1 cellular context compared by ENCODE assay signal in the genomic region with DNA sequence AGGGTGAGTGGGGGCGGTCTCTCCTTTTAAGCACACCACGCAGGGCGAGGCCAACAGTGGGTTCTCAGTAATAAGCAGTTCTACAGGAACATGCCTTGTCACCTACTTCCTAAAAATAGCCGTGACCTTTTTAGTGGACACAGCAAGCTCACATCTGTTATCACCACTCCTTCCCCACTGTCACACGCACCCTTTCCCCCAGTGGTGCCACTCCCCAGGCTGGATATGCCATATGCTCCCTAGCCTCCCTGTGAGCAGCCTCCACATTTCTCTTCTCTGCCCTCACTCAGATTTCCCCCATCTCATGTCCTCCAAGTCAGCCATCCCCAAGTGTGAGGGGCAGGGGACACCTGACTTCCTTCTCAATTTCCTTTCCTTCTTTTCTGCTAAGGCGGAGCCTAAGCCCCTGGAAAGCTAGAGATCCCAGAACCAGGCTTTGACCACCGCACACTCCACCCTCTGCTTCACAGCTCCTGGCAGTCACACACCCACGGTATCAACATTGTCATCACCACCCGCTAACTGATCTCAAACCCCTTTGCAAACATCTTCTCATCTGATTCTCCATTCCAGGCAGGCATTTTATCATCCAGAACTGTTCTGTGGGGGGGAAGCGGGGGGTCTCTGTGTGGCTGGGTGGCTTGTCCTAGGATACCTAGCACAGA.
TF ChIP-seq lines count a peak whose summit lies in the region.

No MANE protein-coding gene starts in this region.

TF ChIP-seq in K562, 482 proteins besides CTCF, POLR2A, EP300 and RAD21 (continued from another document):
- TF ChIP-seq, protein P1, sequence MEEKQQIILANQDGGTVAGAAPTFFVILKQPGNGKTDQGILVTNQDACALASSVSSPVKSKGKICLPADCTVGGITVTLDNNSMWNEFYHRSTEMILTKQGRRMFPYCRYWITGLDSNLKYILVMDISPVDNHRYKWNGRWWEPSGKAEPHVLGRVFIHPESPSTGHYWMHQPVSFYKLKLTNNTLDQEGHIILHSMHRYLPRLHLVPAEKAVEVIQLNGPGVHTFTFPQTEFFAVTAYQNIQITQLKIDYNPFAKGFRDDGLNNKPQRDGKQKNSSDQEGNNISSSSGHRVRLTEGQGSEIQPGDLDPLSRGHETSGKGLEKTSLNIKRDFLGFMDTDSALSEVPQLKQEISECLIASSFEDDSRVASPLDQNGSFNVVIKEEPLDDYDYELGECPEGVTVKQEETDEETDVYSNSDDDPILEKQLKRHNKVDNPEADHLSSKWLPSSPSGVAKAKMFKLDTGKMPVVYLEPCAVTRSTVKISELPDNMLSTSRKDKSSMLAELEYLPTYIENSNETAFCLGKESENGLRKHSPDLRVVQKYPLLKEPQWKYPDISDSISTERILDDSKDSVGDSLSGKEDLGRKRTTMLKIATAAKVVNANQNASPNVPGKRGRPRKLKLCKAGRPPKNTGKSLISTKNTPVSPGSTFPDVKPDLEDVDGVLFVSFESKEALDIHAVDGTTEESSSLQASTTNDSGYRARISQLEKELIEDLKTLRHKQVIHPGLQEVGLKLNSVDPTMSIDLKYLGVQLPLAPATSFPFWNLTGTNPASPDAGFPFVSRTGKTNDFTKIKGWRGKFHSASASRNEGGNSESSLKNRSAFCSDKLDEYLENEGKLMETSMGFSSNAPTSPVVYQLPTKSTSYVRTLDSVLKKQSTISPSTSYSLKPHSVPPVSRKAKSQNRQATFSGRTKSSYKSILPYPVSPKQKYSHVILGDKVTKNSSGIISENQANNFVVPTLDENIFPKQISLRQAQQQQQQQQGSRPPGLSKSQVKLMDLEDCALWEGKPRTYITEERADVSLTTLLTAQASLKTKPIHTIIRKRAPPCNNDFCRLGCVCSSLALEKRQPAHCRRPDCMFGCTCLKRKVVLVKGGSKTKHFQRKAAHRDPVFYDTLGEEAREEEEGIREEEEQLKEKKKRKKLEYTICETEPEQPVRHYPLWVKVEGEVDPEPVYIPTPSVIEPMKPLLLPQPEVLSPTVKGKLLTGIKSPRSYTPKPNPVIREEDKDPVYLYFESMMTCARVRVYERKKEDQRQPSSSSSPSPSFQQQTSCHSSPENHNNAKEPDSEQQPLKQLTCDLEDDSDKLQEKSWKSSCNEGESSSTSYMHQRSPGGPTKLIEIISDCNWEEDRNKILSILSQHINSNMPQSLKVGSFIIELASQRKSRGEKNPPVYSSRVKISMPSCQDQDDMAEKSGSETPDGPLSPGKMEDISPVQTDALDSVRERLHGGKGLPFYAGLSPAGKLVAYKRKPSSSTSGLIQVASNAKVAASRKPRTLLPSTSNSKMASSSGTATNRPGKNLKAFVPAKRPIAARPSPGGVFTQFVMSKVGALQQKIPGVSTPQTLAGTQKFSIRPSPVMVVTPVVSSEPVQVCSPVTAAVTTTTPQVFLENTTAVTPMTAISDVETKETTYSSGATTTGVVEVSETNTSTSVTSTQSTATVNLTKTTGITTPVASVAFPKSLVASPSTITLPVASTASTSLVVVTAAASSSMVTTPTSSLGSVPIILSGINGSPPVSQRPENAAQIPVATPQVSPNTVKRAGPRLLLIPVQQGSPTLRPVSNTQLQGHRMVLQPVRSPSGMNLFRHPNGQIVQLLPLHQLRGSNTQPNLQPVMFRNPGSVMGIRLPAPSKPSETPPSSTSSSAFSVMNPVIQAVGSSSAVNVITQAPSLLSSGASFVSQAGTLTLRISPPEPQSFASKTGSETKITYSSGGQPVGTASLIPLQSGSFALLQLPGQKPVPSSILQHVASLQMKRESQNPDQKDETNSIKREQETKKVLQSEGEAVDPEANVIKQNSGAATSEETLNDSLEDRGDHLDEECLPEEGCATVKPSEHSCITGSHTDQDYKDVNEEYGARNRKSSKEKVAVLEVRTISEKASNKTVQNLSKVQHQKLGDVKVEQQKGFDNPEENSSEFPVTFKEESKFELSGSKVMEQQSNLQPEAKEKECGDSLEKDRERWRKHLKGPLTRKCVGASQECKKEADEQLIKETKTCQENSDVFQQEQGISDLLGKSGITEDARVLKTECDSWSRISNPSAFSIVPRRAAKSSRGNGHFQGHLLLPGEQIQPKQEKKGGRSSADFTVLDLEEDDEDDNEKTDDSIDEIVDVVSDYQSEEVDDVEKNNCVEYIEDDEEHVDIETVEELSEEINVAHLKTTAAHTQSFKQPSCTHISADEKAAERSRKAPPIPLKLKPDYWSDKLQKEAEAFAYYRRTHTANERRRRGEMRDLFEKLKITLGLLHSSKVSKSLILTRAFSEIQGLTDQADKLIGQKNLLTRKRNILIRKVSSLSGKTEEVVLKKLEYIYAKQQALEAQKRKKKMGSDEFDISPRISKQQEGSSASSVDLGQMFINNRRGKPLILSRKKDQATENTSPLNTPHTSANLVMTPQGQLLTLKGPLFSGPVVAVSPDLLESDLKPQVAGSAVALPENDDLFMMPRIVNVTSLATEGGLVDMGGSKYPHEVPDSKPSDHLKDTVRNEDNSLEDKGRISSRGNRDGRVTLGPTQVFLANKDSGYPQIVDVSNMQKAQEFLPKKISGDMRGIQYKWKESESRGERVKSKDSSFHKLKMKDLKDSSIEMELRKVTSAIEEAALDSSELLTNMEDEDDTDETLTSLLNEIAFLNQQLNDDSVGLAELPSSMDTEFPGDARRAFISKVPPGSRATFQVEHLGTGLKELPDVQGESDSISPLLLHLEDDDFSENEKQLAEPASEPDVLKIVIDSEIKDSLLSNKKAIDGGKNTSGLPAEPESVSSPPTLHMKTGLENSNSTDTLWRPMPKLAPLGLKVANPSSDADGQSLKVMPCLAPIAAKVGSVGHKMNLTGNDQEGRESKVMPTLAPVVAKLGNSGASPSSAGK (IDR thresholded peaks at IDR 0.05): peak; percentile 17; the same call in 1 of the 2 replicates
- TF ChIP-seq, protein P2, sequence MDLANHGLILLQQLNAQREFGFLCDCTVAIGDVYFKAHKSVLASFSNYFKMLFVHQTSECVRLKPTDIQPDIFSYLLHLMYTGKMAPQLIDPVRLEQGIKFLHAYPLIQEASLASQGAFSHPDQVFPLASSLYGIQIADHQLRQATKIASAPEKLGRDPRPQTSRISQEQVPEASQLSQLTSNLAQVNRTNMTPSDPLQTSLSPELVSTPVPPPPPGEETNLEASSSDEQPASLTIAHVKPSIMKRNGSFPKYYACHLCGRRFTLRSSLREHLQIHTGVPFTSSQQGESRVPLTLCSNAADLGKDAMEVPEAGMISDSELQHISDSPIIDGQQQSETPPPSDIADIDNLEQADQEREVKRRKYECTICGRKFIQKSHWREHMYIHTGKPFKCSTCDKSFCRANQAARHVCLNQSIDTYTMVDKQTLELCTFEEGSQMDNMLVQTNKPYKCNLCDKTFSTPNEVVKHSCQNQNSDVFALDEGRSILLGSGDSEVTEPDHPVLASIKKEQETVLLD (IDR thresholded peaks at IDR 0.05): peak; percentile 80; the same call in 1 of the 2 replicates
- TF ChIP-seq, protein P3, sequence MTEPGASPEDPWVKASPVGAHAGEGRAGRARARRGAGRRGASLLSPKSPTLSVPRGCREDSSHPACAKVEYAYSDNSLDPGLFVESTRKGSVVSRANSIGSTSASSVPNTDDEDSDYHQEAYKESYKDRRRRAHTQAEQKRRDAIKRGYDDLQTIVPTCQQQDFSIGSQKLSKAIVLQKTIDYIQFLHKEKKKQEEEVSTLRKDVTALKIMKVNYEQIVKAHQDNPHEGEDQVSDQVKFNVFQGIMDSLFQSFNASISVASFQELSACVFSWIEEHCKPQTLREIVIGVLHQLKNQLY (CRISPR knock-in tag; conservative IDR thresholded peaks at IDR 0.05): no peak
- 0 out of 4 replicates have a peak, but pooled peaks of 1 of the 2 experiments have one; percentile 7 for TF ChIP-seq SRF (CRISPR knock-in tag; IDR thresholded peaks at IDR 0.05)
- TF ChIP-seq C11orf30 (IDR thresholded peaks at IDR 0.05; ENCODE audit: low read depth): peak; percentile 59; the same call in 1 of the 2 replicates
- TF ChIP-seq, protein P4, sequence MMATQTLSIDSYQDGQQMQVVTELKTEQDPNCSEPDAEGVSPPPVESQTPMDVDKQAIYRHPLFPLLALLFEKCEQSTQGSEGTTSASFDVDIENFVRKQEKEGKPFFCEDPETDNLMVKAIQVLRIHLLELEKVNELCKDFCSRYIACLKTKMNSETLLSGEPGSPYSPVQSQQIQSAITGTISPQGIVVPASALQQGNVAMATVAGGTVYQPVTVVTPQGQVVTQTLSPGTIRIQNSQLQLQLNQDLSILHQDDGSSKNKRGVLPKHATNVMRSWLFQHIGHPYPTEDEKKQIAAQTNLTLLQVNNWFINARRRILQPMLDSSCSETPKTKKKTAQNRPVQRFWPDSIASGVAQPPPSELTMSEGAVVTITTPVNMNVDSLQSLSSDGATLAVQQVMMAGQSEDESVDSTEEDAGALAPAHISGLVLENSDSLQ (IDR thresholded peaks at IDR 0.05): 0 out of 2 replicates have a peak, but pooled peaks have one; percentile 22
- peak; percentile 43; the same call in 1 of the 2 replicates for TF ChIP-seq SP1 (CRISPR knock-in tag; IDR thresholded peaks at IDR 0.05)
- peak; percentile 94 for TF ChIP-seq MEF2D (tag; conservative IDR thresholded peaks at IDR 0.05; ENCODE audit: low read depth)
- TF ChIP-seq TEAD1 (CRISPR knock-in tag; IDR thresholded peaks at IDR 0.05): 0 out of 4 replicates have a peak, but pooled peaks of 1 of the 2 experiments have one; percentile 16
- TF ChIP-seq LEF1 (IDR thresholded peaks at IDR 0.05): peak; percentile 31; the same call in 1 of the 2 replicates
- TF ChIP-seq SREBF2 (CRISPR knock-in tag; IDR thresholded peaks at IDR 0.05): 0 out of 2 replicates have a peak, but pooled peaks have one; percentile 48
- TF ChIP-seq, protein P5, sequence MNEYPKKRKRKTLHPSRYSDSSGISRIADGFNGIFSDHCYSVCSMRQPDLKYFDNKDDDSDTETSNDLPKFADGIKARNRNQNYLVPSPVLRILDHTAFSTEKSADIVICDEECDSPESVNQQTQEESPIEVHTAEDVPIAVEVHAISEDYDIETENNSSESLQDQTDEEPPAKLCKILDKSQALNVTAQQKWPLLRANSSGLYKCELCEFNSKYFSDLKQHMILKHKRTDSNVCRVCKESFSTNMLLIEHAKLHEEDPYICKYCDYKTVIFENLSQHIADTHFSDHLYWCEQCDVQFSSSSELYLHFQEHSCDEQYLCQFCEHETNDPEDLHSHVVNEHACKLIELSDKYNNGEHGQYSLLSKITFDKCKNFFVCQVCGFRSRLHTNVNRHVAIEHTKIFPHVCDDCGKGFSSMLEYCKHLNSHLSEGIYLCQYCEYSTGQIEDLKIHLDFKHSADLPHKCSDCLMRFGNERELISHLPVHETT (CRISPR knock-in tag; conservative IDR thresholded peaks at IDR 0.05 in 1 of 2, IDR thresholded peaks at IDR 0.05 in 1 of 2): peak in 1 of 2 experiments; percentile 32; a peak in 1 of 4 replicates
- peak; percentile 77 for TF ChIP-seq NFE2 (IDR thresholded peaks at IDR 0.05; ENCODE audit: low read depth)
- TF ChIP-seq POU5F1 (IDR thresholded peaks at IDR 0.05; ENCODE audit: borderline replicate concordance, low read depth, low read length, partially characterized antibody): no peak
- TF ChIP-seq CTBP1 (IDR thresholded peaks at IDR 0.05; ENCODE audit: borderline replicate concordance): peak; percentile 26; the same call in 1 of the 2 replicates
- 0 out of 2 replicates have a peak, but pooled peaks have one; percentile 5 for TF ChIP-seq TAL1 (IDR thresholded peaks at IDR 0.05)
- TF ChIP-seq ZNF263 (CRISPR knock-in tag; IDR thresholded peaks at IDR 0.05; ENCODE audit: borderline replicate concordance): no peak
- TF ChIP-seq ZNF146 (CRISPR knock-in tag; IDR thresholded peaks at IDR 0.05; ENCODE audit: unreplicated experiment): no peak
- 0 out of 2 replicates have a peak, but pooled peaks have one; percentile 23 for TF ChIP-seq NR2C1 (IDR thresholded peaks at IDR 0.05)
- peak; percentile 43; the same call in 1 of the 2 replicates for TF ChIP-seq NR2C1 (tag; IDR thresholded peaks at IDR 0.05)
- peak; percentile 92 for TF ChIP-seq MEF2A (IDR thresholded peaks at IDR 0.05; ENCODE audit: control insufficient read depth, low read depth, low read length)
- no peak for TF ChIP-seq ILF3 (IDR thresholded peaks at IDR 0.05; ENCODE audit: borderline replicate concordance)
- TF ChIP-seq CXXC5 (CRISPR knock-in tag; IDR thresholded peaks at IDR 0.05): peak; percentile 16; the same call in 1 of the 2 replicates
- TF ChIP-seq RAD51 (IDR thresholded peaks at IDR 0.05; ENCODE audit: borderline replicate concordance, low read depth): no peak
- 0 out of 2 replicates have a peak, but pooled peaks have one; percentile 22 for TF ChIP-seq SOX6 (IDR thresholded peaks at IDR 0.05)
- TF ChIP-seq ZNF584 (CRISPR knock-in tag; IDR thresholded peaks at IDR 0.05; ENCODE audit: low read depth): no peak
- TF ChIP-seq, protein P6, sequence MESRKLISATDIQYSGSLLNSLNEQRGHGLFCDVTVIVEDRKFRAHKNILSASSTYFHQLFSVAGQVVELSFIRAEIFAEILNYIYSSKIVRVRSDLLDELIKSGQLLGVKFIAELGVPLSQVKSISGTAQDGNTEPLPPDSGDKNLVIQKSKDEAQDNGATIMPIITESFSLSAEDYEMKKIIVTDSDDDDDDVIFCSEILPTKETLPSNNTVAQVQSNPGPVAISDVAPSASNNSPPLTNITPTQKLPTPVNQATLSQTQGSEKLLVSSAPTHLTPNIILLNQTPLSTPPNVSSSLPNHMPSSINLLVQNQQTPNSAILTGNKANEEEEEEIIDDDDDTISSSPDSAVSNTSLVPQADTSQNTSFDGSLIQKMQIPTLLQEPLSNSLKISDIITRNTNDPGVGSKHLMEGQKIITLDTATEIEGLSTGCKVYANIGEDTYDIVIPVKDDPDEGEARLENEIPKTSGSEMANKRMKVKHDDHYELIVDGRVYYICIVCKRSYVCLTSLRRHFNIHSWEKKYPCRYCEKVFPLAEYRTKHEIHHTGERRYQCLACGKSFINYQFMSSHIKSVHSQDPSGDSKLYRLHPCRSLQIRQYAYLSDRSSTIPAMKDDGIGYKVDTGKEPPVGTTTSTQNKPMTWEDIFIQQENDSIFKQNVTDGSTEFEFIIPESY (CRISPR knock-in tag; IDR thresholded peaks at IDR 0.05): no peak
- no peak for TF ChIP-seq NBN (IDR thresholded peaks at IDR 0.05; ENCODE audit: low read depth)
- peak; percentile 62 for TF ChIP-seq BHLHE40 (IDR thresholded peaks at IDR 0.05; ENCODE audit: low read length)
